Comparison of ENCODE assay signal across 16 cellular contexts in the genomic region with DNA sequence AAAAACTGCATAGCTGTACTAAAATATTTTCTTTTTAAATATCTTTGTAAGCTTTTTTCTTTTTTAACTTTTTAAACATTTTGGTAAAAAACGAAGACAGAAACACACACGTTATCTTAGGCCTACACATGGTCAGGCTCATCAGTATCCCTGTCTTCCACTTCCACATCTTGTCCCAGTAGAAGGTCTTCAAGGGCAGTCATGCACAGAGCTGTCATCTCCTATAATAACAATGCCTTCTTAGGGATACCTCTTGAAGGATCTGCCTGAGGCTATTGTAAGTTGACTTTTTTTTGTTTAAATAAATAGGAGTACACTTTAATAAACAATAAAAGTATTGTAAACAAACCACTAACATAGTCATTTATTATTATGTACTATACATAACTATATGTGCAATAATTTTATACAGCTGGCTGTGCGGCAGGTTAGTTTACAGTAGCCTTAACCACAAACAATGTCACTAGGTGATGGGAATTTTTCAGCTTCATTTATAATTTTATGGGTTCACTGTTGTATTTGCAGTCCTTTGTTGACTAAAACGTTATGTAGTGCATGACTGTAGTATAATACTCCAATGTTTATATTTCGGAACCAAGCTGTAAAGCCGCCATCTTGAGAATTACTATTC.
"Had no signal": no experiment of that assay in that cellular context is flagged by ENCODE, and none has a peak within 500 bp of the region (broad histone marks: within the 10 kb centered on the region; RNA-seq: fewer than 3 reads in every experiment).

No MANE protein-coding gene starts in this region.

- DNase-seq: activated CD4-positive, alpha-beta memory T cell treated with anti-CD3 and anti-CD28 coated beads for 36 hours; activated CD8-positive, alpha-beta memory T cell treated with anti-CD3 and anti-CD28 coated beads, Interleukin-2, amount 10 ng/mL, durations not matched to agents 7 days and 5 days; activated naive CD4-positive, alpha-beta T cell treated with anti-CD3 and anti-CD28 coated beads, Interleukin-2, amount 50 U/mL, for 16 hours; activated T-cell treated with anti-CD3 and anti-CD28 coated beads, Interleukin-2, amount 50 U/mL, for 24 hours; amniotic stem cell; central memory CD4-positive, alpha-beta T cell; effector CD4-positive, alpha-beta T cell; foreskin melanocyte; head of caudate nucleus; psoas muscle; right lobe of liver; T-cell; T1000; upper lobe of right lung; WERI-Rb-1 had no signal

- H3K9me3 ChIP-seq: psoas muscle, right lobe of liver, upper lobe of right lung had no signal

- H3K27me3 ChIP-seq: right lobe of liver, upper lobe of right lung had no signal

- H3K4me3 ChIP-seq: coronary artery, psoas muscle, right lobe of liver, upper lobe of right lung had no signal

- H3K27ac ChIP-seq: coronary artery, psoas muscle, right lobe of liver, upper lobe of right lung, WERI-Rb-1 had no signal

- ATAC-seq: psoas muscle, right lobe of liver, upper lobe of right lung had no signal
